Comparison of ENCODE assay signal across 8 cellular contexts in the genomic region with DNA sequence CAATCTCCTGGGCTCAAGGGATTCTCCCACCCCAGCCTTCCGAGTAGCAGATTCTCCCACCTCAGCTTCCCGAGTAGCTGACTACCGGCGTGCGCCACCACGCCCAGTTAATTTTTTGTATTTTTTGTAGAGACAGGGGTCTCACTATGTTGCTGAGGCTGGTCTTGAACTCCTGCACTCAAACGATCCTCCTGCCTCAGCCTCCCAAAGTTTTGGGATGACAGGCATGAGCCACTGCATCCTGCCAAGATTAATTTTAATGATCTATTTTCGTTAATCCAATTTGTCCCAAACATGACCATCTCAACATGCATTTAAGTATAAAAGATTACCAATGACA. TPM values are rescaled to one million over a fixed set of nuclear protein-coding genes. Genes with fewer than 3 reads are reported as not detected.
DNase-seq lines count a peak whose midpoint lies in the region; ATAC-seq and FAIRE-seq lines count a peak whose summit lies in the region.

No MANE protein-coding gene starts in this region.

- no peak for FAIRE-seq in urothelium cell line (lab: Jason Lieb, UNC)

- no peak for ATAC-seq in activated CD4-positive, alpha-beta T cell treated with anti-CD3 and anti-CD28 coated beads for 36 hours
- ATAC-seq in GM19023 (IDR thresholded peaks at IDR 0.05; ENCODE audit: unreplicated experiment) = no peak

- H3K4me1 Mint-ChIP-seq in activated CD4-positive, alpha-beta T cell treated with anti-CD3 and anti-CD28 coated beads for 36 hours = peaks cover 79% of the 10 kb centered on the region

- H3K4me3 Mint-ChIP-seq in activated CD4-positive, alpha-beta T cell treated with anti-CD3 and anti-CD28 coated beads for 36 hours = peak overlapping the region; percentile 81

- peak overlapping the region; percentile 88 for H3K4me3 ChIP-seq in adipocyte (ENCODE audit: low read length)

- intact Hi-C loops in activated CD4-positive, alpha-beta T cell treated with anti-CD3 and anti-CD28 coated beads for 36 hours (cut with DNase I, micrococcal nuclease) = loop anchor here (5.0 to 10.0 kb wide), 6 partner anchors 209 to 1054 kb away; partner anchors contain the start of genes CLEC16A (in 1 of the 2), DEXI (in 1 of the 2), LITAF (in 1 of the 2) and NUBP1 (in 1 of the 2)

- H3K27ac ChIP-seq in layer of hippocampus (ENCODE audit: low read depth, low read length) (peak overlapping the region; percentile 88), temporal lobe (ENCODE audit: low read depth, low read length) (peak overlapping the region; percentile 81)

- H3K27me3 ChIP-seq in adipocyte (replicated peaks; ENCODE audit: control insufficient read depth, insufficient read depth, low read length) (no peaks in the 10 kb centered on the region), layer of hippocampus (ENCODE audit: control insufficient read depth, insufficient read depth, low read length) (no peaks in the 10 kb centered on the region)

- POLR2A ChIA-PET in activated CD4-positive, alpha-beta T cell treated with anti-CD3 and anti-CD28 coated beads for 36 hours (lab: Charles Lee) = no interaction called here

- DNase-seq in activated CD4-positive, alpha-beta T cell treated with anti-CD3 and anti-CD28 coated beads for 36 hours = no peak
- no peak for DNase-seq in activated CD4-positive, alpha-beta T cell treated with anti-CD3 and anti-CD28 coated beads, Interleukin-2, amount 50 U/mL, for 4 hours
- DNase-seq in adipocyte (ENCODE audit: low read depth) = no peak
- DNase-seq in DMS 273 (lab: John Stamatoyannopoulos, UW; ENCODE audit: unreplicated experiment) = no peak
- no peak for DNase-seq in urothelium cell line (ENCODE audit: low spot score)

- H3K36me3 ChIP-seq in adipocyte (ENCODE audit: control insufficient read depth, insufficient read depth, low read length, severe bottlenecking) = no peaks in the 10 kb centered on the region

- H3K27ac Mint-ChIP-seq in activated CD4-positive, alpha-beta T cell treated with anti-CD3 and anti-CD28 coated beads for 36 hours = peak overlapping the region; percentile 65

- H3K9me3 Mint-ChIP-seq in activated CD4-positive, alpha-beta T cell treated with anti-CD3 and anti-CD28 coated beads for 36 hours (ENCODE audit: low read depth) = no peaks in the 10 kb centered on the region

- peaks cover 46% of the 10 kb centered on the region for H3K36me3 Mint-ChIP-seq in activated CD4-positive, alpha-beta T cell treated with anti-CD3 and anti-CD28 coated beads for 36 hours (ENCODE audit: low read depth)

- CTCF ChIA-PET in activated CD4-positive, alpha-beta T cell treated with anti-CD3 and anti-CD28 coated beads for 36 hours (lab: Charles Lee) = interaction anchor here (0.7 to 2.3 kb wide), 7 partner anchors 9 to 265 kb away, joined by 3 to 10 read pairs (median 3); partner anchors contain the start of gene RSL1D1

- peaks cover 72% of the 10 kb centered on the region for H3K4me1 ChIP-seq in adipocyte (ENCODE audit: control insufficient read depth, insufficient read depth, low read length)

- no peaks in the 10 kb centered on the region for H3K9me3 ChIP-seq in adipocyte (ENCODE audit: control insufficient read depth, low read length)

- no peaks in the 10 kb centered on the region for H3K27me3 Mint-ChIP-seq in activated CD4-positive, alpha-beta T cell treated with anti-CD3 and anti-CD28 coated beads for 36 hours

- peak overlapping the region; percentile 98 for H3K9ac ChIP-seq in adipocyte (ENCODE audit: low read length)

RNA-seq across cellular contexts. Expression of gene ZC3H7A, which starts 1.2 kb away (rescaled TPM):
- total RNA-seq in activated CD4-positive, alpha-beta T cell treated with anti-CD3 and anti-CD28 coated beads for 36 hours = 10 to 100 TPM; 74.1 to 95.1 TPM
- total RNA-seq in temporal lobe = 46.7 TPM

RNA-seq across cellular contexts. Expression of gene TXNDC11, which starts 53.2 kb away (rescaled TPM):
- total RNA-seq in activated CD4-positive, alpha-beta T cell treated with anti-CD3 and anti-CD28 coated beads for 36 hours = 10 to 100 TPM; 27.3 to 28.3 TPM
- 10.3 TPM for total RNA-seq in temporal lobe

RNA-seq across cellular contexts. Expression of gene RSL1D1, which starts 55.5 kb away (rescaled TPM):
- 100 to 1,000 TPM; 369 to 466 TPM for total RNA-seq in activated CD4-positive, alpha-beta T cell treated with anti-CD3 and anti-CD28 coated beads for 36 hours
- 43.0 TPM for total RNA-seq in temporal lobe
